21 cellular contexts compared by ENCODE assay signal in the genomic region with DNA sequence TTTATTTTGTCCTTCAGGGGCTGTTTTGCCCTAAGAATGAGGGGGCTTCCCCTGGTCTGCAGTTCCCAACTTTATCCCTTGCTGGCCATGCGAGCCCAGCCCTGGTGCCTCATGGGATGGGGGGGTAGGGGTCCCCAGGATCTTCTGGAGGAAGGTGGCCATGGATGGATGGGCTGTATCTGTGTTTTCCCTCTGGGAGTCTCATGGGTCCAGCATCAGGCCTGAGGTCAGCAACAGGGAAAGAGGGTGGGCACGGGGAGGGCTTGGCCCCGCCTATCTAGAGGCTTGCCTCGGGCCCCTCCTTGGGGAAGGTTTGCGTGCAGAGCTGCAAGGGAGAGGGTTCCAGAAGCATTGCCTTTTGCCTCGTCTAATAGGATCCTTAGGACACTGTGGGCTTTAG. TPM values are rescaled to one million over a fixed set of nuclear protein-coding genes. Genes with fewer than 3 reads are reported as not detected.
A peak's percentile ranks its signal among the peaks of the same experiment; 100 is the strongest.
DNase-seq lines count a peak whose midpoint lies in the region; TF ChIP-seq lines count a peak whose summit lies in the region.
"Had no signal": no experiment of that assay in that cellular context is flagged by ENCODE, and none has a peak within 500 bp of the region (broad histone marks: within the 10 kb centered on the region; RNA-seq: fewer than 3 reads in every experiment).

No MANE protein-coding gene starts in this region.

- H3K4me3 Mint-ChIP-seq in activated naive CD4-positive, alpha-beta T cell treated with anti-CD3 and anti-CD28 coated beads, Interleukin-2, amount 10 ng/mL, durations not matched to agents 7 days and 5 days = no peak overlapping the region
- no peak overlapping the region for H3K4me3 Mint-ChIP-seq in Caco-2 (ENCODE audit: unreplicated experiment)
- H3K4me3 Mint-ChIP-seq in glutamatergic neuron (ENCODE audit: unreplicated experiment) = peak overlapping the region; percentile 45
- H3K4me3 Mint-ChIP-seq: B cell; CD4-positive, CD25-positive, alpha-beta regulatory T cell; GM23338 had no signal

- H3K9me3 ChIP-seq in Caco-2 = no peaks in the 10 kb centered on the region
- H3K9me3 ChIP-seq: A549 had no signal

- BruUV-seq in Caco-2 (replicated peaks; lab: Mats Ljungman, UMichigan) = TSS peak; percentile 20

- CTCF ChIA-PET in activated naive CD4-positive, alpha-beta T cell treated with anti-CD3 and anti-CD28 coated beads, Interleukin-2, amount 10 ng/mL, durations not matched to agents 7 days and 5 days (lab: Charles Lee) = interaction anchor here (1.4 to 2.9 kb wide), 2 partner anchors 105 to 109 kb away, joined by 4 to 7 read pairs; no protein-coding TSS in a partner anchor
- CTCF ChIA-PET in Caco-2 (lab: Charles Lee) = interaction anchor here (0.6 to 0.8 kb wide), 2 partner anchors 94 to 105 kb away, joined by 3 to 4 read pairs; no protein-coding TSS in a partner anchor

- H3K27me3 Mint-ChIP-seq in activated naive CD4-positive, alpha-beta T cell treated with anti-CD3 and anti-CD28 coated beads, Interleukin-2, amount 10 ng/mL, durations not matched to agents 7 days and 5 days = peaks cover 4% of the 10 kb centered on the region
- no peaks in the 10 kb centered on the region for H3K27me3 Mint-ChIP-seq in Caco-2 (ENCODE audit: insufficient read depth, unreplicated experiment)
- peaks cover 23% of the 10 kb centered on the region for H3K27me3 Mint-ChIP-seq in glutamatergic neuron (ENCODE audit: unreplicated experiment)
- H3K27me3 Mint-ChIP-seq: B cell; CD4-positive, CD25-positive, alpha-beta regulatory T cell had no signal

- POLR2A ChIA-PET in Caco-2 (lab: Charles Lee) = no interaction called here

- DNase-seq in activated naive CD4-positive, alpha-beta T cell treated with anti-CD3 and anti-CD28 coated beads, Interleukin-2, amount 10 ng/mL, durations not matched to agents 7 days and 5 days = no peak
- no peak for DNase-seq in activated naive CD4-positive, alpha-beta T cell treated with Interleukin-2 at 50 U/mL for 16 hours
- no peak for DNase-seq in Caco-2
- peak; percentile 25 for DNase-seq in glutamatergic neuron
- peak; percentile 74 for DNase-seq in posterior vena cava (ENCODE audit: low spot score)
- no peak for DNase-seq in NCI-H146 treated with DMSO at 0.1 percent for 48 hours (lab: John Stamatoyannopoulos, UW; ENCODE audit: unreplicated experiment)
- no peak for DNase-seq in dermis blood vessel endothelial cell
- no peak for DNase-seq in NCI-H1092 treated with DMSO at 0.1 percent for 48 hours (lab: John Stamatoyannopoulos, UW)
- DNase-seq: CD4-positive, CD25-positive, alpha-beta regulatory T cell; DND-41; HCEC 1CT; MV-4-11; NCI-H2081 treated with DMSO at 0.1 percent for 48 hours; PC-3; RPMI8226; SHP77 treated with DMSO at 0.1 percent for 48 hours had no signal

- H3K4me3 ChIP-seq in Caco-2 (ENCODE audit: low read depth, low read length) = no peak overlapping the region
- H3K4me3 ChIP-seq: A549, GM12878, GM23338, SK-N-MC had no signal

- no peaks in the 10 kb centered on the region for H3K9me3 Mint-ChIP-seq in activated naive CD4-positive, alpha-beta T cell treated with anti-CD3 and anti-CD28 coated beads, Interleukin-2, amount 10 ng/mL, durations not matched to agents 7 days and 5 days
- no peaks in the 10 kb centered on the region for H3K9me3 Mint-ChIP-seq in Caco-2 (ENCODE audit: unreplicated experiment)
- peaks cover 26% of the 10 kb centered on the region for H3K9me3 Mint-ChIP-seq in glutamatergic neuron (ENCODE audit: unreplicated experiment)
- H3K9me3 Mint-ChIP-seq: GM23338 had no signal

- H3K4me1 Mint-ChIP-seq in activated naive CD4-positive, alpha-beta T cell treated with anti-CD3 and anti-CD28 coated beads, Interleukin-2, amount 10 ng/mL, durations not matched to agents 7 days and 5 days = peaks cover 4% of the 10 kb centered on the region
- H3K4me1 Mint-ChIP-seq in Caco-2 (ENCODE audit: low read depth, unreplicated experiment) (peaks cover 6% of the 10 kb centered on the region), glutamatergic neuron (ENCODE audit: low read depth, unreplicated experiment) (peaks cover 35% of the 10 kb centered on the region)

- peaks cover 1% of the 10 kb centered on the region; the same call in 1 of the 2 replicates for H3K36me3 ChIP-seq in Caco-2 (ENCODE audit: control insufficient read depth, insufficient read depth, low read length)

- no peak for TF ChIP-seq CTCF in Caco-2 (IDR thresholded peaks at IDR 0.05; ENCODE audit: insufficient read depth in 1 of 2, low read depth in 1 of 2, low read length in 1 of 2, severe bottlenecking in 1 of 2, unreplicated experiment in 1 of 2)
- TF ChIP-seq CTCF in glutamatergic neuron (IDR thresholded peaks at IDR 0.05; ENCODE audit: partially characterized antibody, unreplicated experiment) = no peak

- H3K27ac Mint-ChIP-seq in activated naive CD4-positive, alpha-beta T cell treated with anti-CD3 and anti-CD28 coated beads, Interleukin-2, amount 10 ng/mL, durations not matched to agents 7 days and 5 days = peak overlapping the region; percentile 53
- no peak overlapping the region for H3K27ac Mint-ChIP-seq in Caco-2 (ENCODE audit: unreplicated experiment)
- H3K27ac Mint-ChIP-seq in glutamatergic neuron (ENCODE audit: unreplicated experiment) = peak overlapping the region; percentile 90
- H3K27ac Mint-ChIP-seq: B cell; CD4-positive, CD25-positive, alpha-beta regulatory T cell; GM23338 had no signal

- peaks cover 3% of the 10 kb centered on the region for H3K36me3 Mint-ChIP-seq in activated naive CD4-positive, alpha-beta T cell treated with anti-CD3 and anti-CD28 coated beads, Interleukin-2, amount 10 ng/mL, durations not matched to agents 7 days and 5 days
- H3K36me3 Mint-ChIP-seq in Caco-2 (ENCODE audit: insufficient read depth, unreplicated experiment) = peaks cover 47% of the 10 kb centered on the region
- H3K36me3 Mint-ChIP-seq in glutamatergic neuron (ENCODE audit: unreplicated experiment) = no peaks in the 10 kb centered on the region

- H3K4me1 ChIP-seq in Caco-2 = peaks cover 13% of the 10 kb centered on the region
- H3K4me1 ChIP-seq: A549 had no signal

- intact Hi-C loops in Caco-2 (cut with micrococcal nuclease; ENCODE audit: unreplicated experiment) = no loop called here
- intact Hi-C loops in posterior vena cava (cut with DNase I) = no loop called here

- H3K27me3 ChIP-seq in Caco-2 (replicated peaks; ENCODE audit: control insufficient read depth, insufficient read depth, low read length) = no peaks in the 10 kb centered on the region

RNA-seq across cellular contexts. Expression of gene ADORA2A, which starts 10.8 kb away (rescaled TPM):
- total RNA-seq in Caco-2 (2022) (4.0 and 4.9 TPM in 2 replicates), glutamatergic neuron (ENCODE audit: unreplicated experiment) (15.9 TPM), posterior vena cava (1 to 10 TPM; 1.9 to 2.6 TPM), dermis blood vessel endothelial cell (11.4 and 16.2 TPM in 2 replicates)

Comparison
In these comparisons a context has a peak if more than half of its experiments do, and no peak if none do; other contexts are left out.
1. DNase-seq: peak in glutamatergic neuron (single experiment) and posterior vena cava (single experiment); none in activated naive CD4-positive, alpha-beta T cell treated with anti-CD3 and anti-CD28 coated beads, Interleukin-2, amount 10 ng/mL, durations not matched to agents 7 days and 5 days (single experiment), activated naive CD4-positive, alpha-beta T cell treated with Interleukin-2 at 50 U/mL for 16 hours (single experiment), Caco-2 (0 of 2), NCI-H146 treated with DMSO at 0.1 percent for 48 hours (single experiment), dermis blood vessel endothelial cell (single experiment) and NCI-H1092 treated with DMSO at 0.1 percent for 48 hours (single experiment).